In genomic region chr1:202148391-202148790, GRCh38 we compare ENCODE assay signal across 23 cellular contexts. TPM values are rescaled to one million over a fixed set of nuclear protein-coding genes. Genes with fewer than 3 reads are reported as not detected.
"Had no signal": no experiment of that assay in that cellular context is flagged by ENCODE, and none has a peak within 500 bp of the region (broad histone marks: within the 10 kb centered on the region; RNA-seq: fewer than 3 reads in every experiment).

No MANE protein-coding gene starts in this region.

- DNase-seq: activated CD4-positive, CD25-positive, alpha-beta regulatory T cell treated with anti-CD3 and anti-CD28 coated beads, Interleukin-2, amount 50 U/mL, for 72 hours; activated naive CD4-positive, alpha-beta T cell treated with Interleukin-2 at 50 U/mL for 16 hours; cortex of kidney; foreskin fibroblast; heart right ventricle; islet precursor cell; left cardiac atrium; midbrain; nephron progenitor cell; nucleus accumbens; right lobe of liver; stimulated activated CD4-positive, alpha-beta T cell treated with anti-CD3 and anti-CD28 coated beads, Interleukin-1b, Interleukin-23, amount 100 ng/mL, for 48 hours; stomach; transverse colon; uterus; WERI-Rb-1 had no signal

- H3K27ac ChIP-seq: cardiac muscle cell, heart right ventricle, right lobe of liver, skin epidermis, stomach, suprapubic skin, transverse colon, uterus, WERI-Rb-1 had no signal

- H3K27me3 ChIP-seq: heart right ventricle, right lobe of liver, stomach, suprapubic skin, transverse colon, uterus had no signal

- H3K36me3 ChIP-seq: cardiac muscle cell, right lobe of liver, suprapubic skin, transverse colon, uterus, WERI-Rb-1 had no signal

- H3K9me3 ChIP-seq: heart right ventricle, right lobe of liver, stomach, suprapubic skin, transverse colon, uterus had no signal

- FAIRE-seq: endometrium, TTC549 had no signal

- H3K9me3 Mint-ChIP-seq: nephron progenitor cell had no signal

- H3K4me3 Mint-ChIP-seq: nephron progenitor cell had no signal

- ATAC-seq: heart right ventricle, left cardiac atrium, right lobe of liver had no signal

- H3K27ac Mint-ChIP-seq: nephron progenitor cell had no signal

- H3K4me3 ChIP-seq: cardiac muscle cell, heart right ventricle, right lobe of liver, skin epidermis, stomach, suprapubic skin, transverse colon, uterus had no signal

RNA-seq across cellular contexts. Expression of gene PTPN7, which starts 12.0 kb away (rescaled TPM):
- total RNA-seq: cardiac muscle cell, fibroblast of lung had no signal
- polyA plus RNA-seq: cardiac muscle cell, fibroblast of lung had no signal

RNA-seq across cellular contexts. Expression of gene GPR37L1, which starts 25.7 kb away (rescaled TPM):
- total RNA-seq: cardiac muscle cell, fibroblast of lung, suprapubic skin had no signal
- polyA plus RNA-seq: cardiac muscle cell, fibroblast of lung had no signal

RNA-seq across cellular contexts. Expression of gene LGR6, which starts 45.2 kb away (rescaled TPM):
- total RNA-seq: cardiac muscle cell, epithelial cell of proximal tubule, fibroblast of lung had no signal
